In the genomic region with DNA sequence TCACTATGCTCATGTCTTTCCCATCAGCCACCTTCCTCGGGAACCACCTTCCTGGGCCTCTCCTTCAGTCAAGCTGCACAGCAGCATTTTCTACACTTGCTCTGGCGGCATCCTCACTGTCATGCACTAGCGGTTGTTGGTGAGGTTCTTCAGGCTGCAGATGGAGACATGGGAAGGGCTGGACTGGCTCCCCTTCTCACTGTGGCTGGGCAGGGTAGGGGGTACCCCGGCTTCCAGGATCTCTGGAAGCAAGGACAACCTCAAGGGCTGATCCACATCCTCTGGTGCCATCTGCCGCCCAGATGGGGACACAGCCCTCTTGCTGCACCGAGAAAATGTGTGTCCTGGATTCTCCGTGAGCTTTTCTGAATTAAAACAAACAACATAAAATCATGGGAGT, we compare ENCODE assay signal across 9 cellular contexts. TPM values are rescaled to one million over a fixed set of nuclear protein-coding genes. Genes with fewer than 3 reads are reported as not detected.
A peak's percentile ranks its signal among the peaks of the same experiment; 100 is the strongest.
DNase-seq lines count a peak whose midpoint lies in the region; ATAC-seq and TF ChIP-seq lines count a peak whose summit lies in the region.
"Had no signal": no experiment of that assay in that cellular context is flagged by ENCODE, and none has a peak within 500 bp of the region (broad histone marks: within the 10 kb centered on the region; RNA-seq: fewer than 3 reads in every experiment).

No MANE protein-coding gene starts in this region.

- no peak overlapping the region for H3K9ac ChIP-seq in adipocyte (ENCODE audit: low read length)

- peak in 1 of 11 experiments; percentile 9 for TF ChIP-seq CTCF in spleen (IDR thresholded peaks at IDR 0.05 in 8 of 11, conservative IDR thresholded peaks at IDR 0.05 in 3 of 11)
- no peak for TF ChIP-seq CTCF in CD4-positive, alpha-beta T cell (IDR thresholded peaks at IDR 0.05)

- H3K27ac ChIP-seq in right cardiac atrium (ENCODE audit: low read length) (no peak overlapping the region), spleen (no peak overlapping the region)
- H3K27ac ChIP-seq in CD4-positive, alpha-beta T cell (ENCODE audit: low read depth, low read length): no peak overlapping the region

- no peak overlapping the region for H3K4me3 Mint-ChIP-seq in CD4-positive, alpha-beta T cell
- H3K4me3 Mint-ChIP-seq: CD4-positive, alpha-beta memory T cell had no signal

- H3K36me3 ChIP-seq in adipocyte (ENCODE audit: control insufficient read depth, insufficient read depth, low read length, severe bottlenecking): no peaks in the 10 kb centered on the region
- no peaks in the 10 kb centered on the region for H3K36me3 ChIP-seq in spleen

- H3K9me3 Mint-ChIP-seq in CD4-positive, alpha-beta T cell: no peaks in the 10 kb centered on the region
- H3K9me3 Mint-ChIP-seq: CD4-positive, alpha-beta memory T cell had no signal

- H3K4me3 ChIP-seq in adipocyte (ENCODE audit: low read length) (no peak overlapping the region), right cardiac atrium (ENCODE audit: low read length) (no peak overlapping the region), spleen (no peak overlapping the region)

- no peaks in the 10 kb centered on the region for H3K4me1 Mint-ChIP-seq in CD4-positive, alpha-beta T cell (ENCODE audit: low read depth)
- H3K4me1 Mint-ChIP-seq: CD4-positive, alpha-beta memory T cell had no signal

- CTCF ChIA-PET in CD4-positive, alpha-beta T cell (lab: Charles Lee): no interaction called here

- TF ChIP-seq POLR2A in spleen (IDR thresholded peaks at IDR 0.05): no peak

- H3K9me3 ChIP-seq in adipocyte (ENCODE audit: control insufficient read depth, low read length) (no peaks in the 10 kb centered on the region), right cardiac atrium (ENCODE audit: control insufficient read depth, low read length) (no peaks in the 10 kb centered on the region), spleen (no peaks in the 10 kb centered on the region)
- no peaks in the 10 kb centered on the region for H3K9me3 ChIP-seq in CD4-positive, alpha-beta T cell (ENCODE audit: control insufficient read depth, low read length)

- WGBS in right cardiac atrium: 50% methylated on average over 7 of the region's 7 CpGs
- WGBS in spleen, 5 donors: 63 to 73% (median 67%) methylated on average over 7 of the region's 7 CpGs

- ATAC-seq in right cardiac atrium: peak; percentile 38 to 45
- no peak for ATAC-seq in CD4-positive, alpha-beta T cell (ENCODE audit: poor library complexity)

- intact Hi-C loops in right cardiac atrium (cut with DNase I): no loop called here
- intact Hi-C loops in spleen (cut with DNase I; ENCODE audit: low total_unique reads): no loop called here
- intact Hi-C loops in CD4-positive, alpha-beta T cell (cut with DNase I, micrococcal nuclease): no loop called here

- peaks cover 3% of the 10 kb centered on the region for H3K4me1 ChIP-seq in adipocyte (ENCODE audit: control insufficient read depth, insufficient read depth, low read length)
- no peaks in the 10 kb centered on the region for H3K4me1 ChIP-seq in right cardiac atrium (ENCODE audit: control insufficient read depth, insufficient read depth, low read length)
- peaks cover 0 to 11% (median 0%) of the 10 kb centered on the region in 6 donors for H3K4me1 ChIP-seq in spleen

- H3K27ac Mint-ChIP-seq in CD4-positive, alpha-beta T cell: no peak overlapping the region
- H3K27ac Mint-ChIP-seq: CD4-positive, alpha-beta memory T cell had no signal

- H3K27me3 ChIP-seq in adipocyte (replicated peaks; ENCODE audit: control insufficient read depth, insufficient read depth, low read length): no peaks in the 10 kb centered on the region
- H3K27me3 ChIP-seq in right cardiac atrium (ENCODE audit: control insufficient read depth, insufficient read depth): no peaks in the 10 kb centered on the region
- H3K27me3 ChIP-seq in spleen (replicated peaks in 1 of 7): peaks cover 0 to 4% (median 0%) of the 10 kb centered on the region in 7 donors
- H3K27me3 ChIP-seq in CD4-positive, alpha-beta T cell (ENCODE audit: control insufficient read depth, insufficient read depth, low read length): peaks cover 3% of the 10 kb centered on the region

- H3K36me3 Mint-ChIP-seq in CD4-positive, alpha-beta T cell (ENCODE audit: low read depth): no peaks in the 10 kb centered on the region
- H3K36me3 Mint-ChIP-seq: CD4-positive, alpha-beta memory T cell had no signal

- POLR2A ChIA-PET in CD4-positive, alpha-beta T cell (lab: Charles Lee): no interaction called here

- peaks cover 18% of the 10 kb centered on the region for H3K27me3 Mint-ChIP-seq in CD4-positive, alpha-beta T cell

- peak; percentile 16 to 20 for DNase-seq in SHP77 (lab: John Stamatoyannopoulos, UW)
- no peak for DNase-seq in SHP77 treated with DMSO at 0.1 percent for 48 hours (lab: John Stamatoyannopoulos, UW)
- DNase-seq in adipocyte (ENCODE audit: low read depth): peak; percentile 58
- DNase-seq in right cardiac atrium: peak in 1 of 3 donors; percentile 60
- DNase-seq in spleen: peak; percentile 36
- DNase-seq in CD4-positive, alpha-beta T cell: no peak
- DNase-seq in activated effector memory CD4-positive, alpha-beta T cell treated with Interleukin-2 at 50 U/mL for 16 hours: no peak
- DNase-seq in central memory CD4-positive, alpha-beta T cell: no peak
- DNase-seq: CD4-positive, alpha-beta memory T cell had no signal

RNA-seq across cellular contexts. Expression of gene SMOX, which starts 46.9 kb away (rescaled TPM):
- total RNA-seq in right cardiac atrium: 1 to 10 TPM; 4.2 to 5.2 (median 4.7) TPM
- polyA plus RNA-seq in right cardiac atrium: 3.3 TPM
- 10 to 100 TPM in 2 of 7 donors, 1 to 10 TPM in 5; 5.2 to 12.9 (median 8.3) TPM for total RNA-seq in spleen
- polyA plus RNA-seq in spleen: 1 to 10 TPM; 4.2 to 4.9 (median 4.6) TPM
- total RNA-seq in CD4-positive, alpha-beta T cell: 1 to 10 TPM; 1.0 to 2.4 TPM

RNA-seq across cellular contexts. Expression of gene ADRA1D, which starts 53.6 kb away (rescaled TPM):
- total RNA-seq in right cardiac atrium (under 1 TPM in 1 of 4 donors, not detected in 3; 0.09 TPM), spleen (1 to 10 TPM in 6 of 7 donors, under 1 TPM in 1; 0.68 to 8.7 (median 2.2) TPM)
- polyA plus RNA-seq in right cardiac atrium (0.05 TPM), spleen (1 to 10 TPM in 1 of 3 donors, under 1 TPM in 2; 0.26 to 1.2 (median 0.97) TPM)
- not detected for total RNA-seq in CD4-positive, alpha-beta T cell
- total RNA-seq: CD4-positive, alpha-beta memory T cell had no signal
- polyA plus RNA-seq: CD4-positive, alpha-beta memory T cell had no signal

Comparison
In these comparisons a context has a peak if more than half of its experiments do, and no peak if none do; other contexts are left out.
1. DNase-seq: peak in SHP77 (2 of 2), adipocyte (single experiment) and spleen (single experiment); none in SHP77 treated with DMSO at 0.1 percent for 48 hours (single experiment), CD4-positive, alpha-beta T cell (0 of 10), activated effector memory CD4-positive, alpha-beta T cell treated with Interleukin-2 at 50 U/mL for 16 hours (single experiment) and central memory CD4-positive, alpha-beta T cell (single experiment).